In the genomic region with DNA sequence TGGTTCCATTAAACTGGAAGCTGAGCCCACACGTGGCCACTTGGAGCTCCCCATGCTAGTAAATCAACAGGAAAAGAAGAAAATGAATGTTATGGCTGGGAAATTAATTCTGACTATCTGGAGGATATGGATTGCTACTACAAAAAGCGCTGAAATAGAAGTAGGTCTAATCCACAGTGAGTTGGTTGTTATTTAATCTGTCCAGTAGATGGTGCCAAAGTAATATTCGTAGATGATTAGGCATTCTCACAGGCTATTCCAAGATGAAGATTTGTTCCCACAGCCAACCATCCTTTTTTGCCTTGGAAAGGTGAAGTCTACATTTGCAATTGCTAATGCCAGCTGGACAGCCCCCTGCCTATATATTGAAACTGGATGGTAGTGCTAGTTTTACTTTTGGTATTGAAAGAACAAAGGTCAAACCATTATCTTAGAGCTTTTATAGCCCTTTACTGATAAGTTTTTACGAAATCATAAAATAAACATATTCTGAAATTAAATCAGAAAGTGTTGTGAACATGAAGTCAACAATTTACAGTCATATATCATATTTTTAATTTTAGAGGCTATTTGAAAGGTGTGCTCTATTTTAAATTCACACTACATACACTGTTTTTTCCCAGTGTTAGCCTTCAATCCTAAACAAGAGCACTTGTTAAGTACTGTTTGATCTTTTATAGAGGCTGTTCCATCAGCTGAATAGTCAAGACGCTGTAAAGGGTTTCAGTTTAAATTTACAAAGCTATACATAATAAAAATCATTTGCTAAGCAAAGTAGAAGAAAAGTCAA, we compare ENCODE assay signal across 9 cellular contexts. TPM values are rescaled to one million over a fixed set of nuclear protein-coding genes. Genes with fewer than 3 reads are reported as not detected.
A peak's percentile ranks its signal among the peaks of the same experiment; 100 is the strongest.
DNase-seq lines count a peak whose midpoint lies in the region; ATAC-seq, FAIRE-seq and TF ChIP-seq lines count a peak whose summit lies in the region.
"Had no signal": no experiment of that assay in that cellular context is flagged by ENCODE, and none has a peak within 500 bp of the region (broad histone marks: within the 10 kb centered on the region; RNA-seq: fewer than 3 reads in every experiment).

No MANE protein-coding gene starts in this region.

- TF ChIP-seq POLR2A in uterus (IDR thresholded peaks at IDR 0.05), result no peak

- H3K9me3 ChIP-seq in uterus, result no peaks in the 10 kb centered on the region

- H3K36me3 ChIP-seq in bronchial epithelial cell (ENCODE audit: control insufficient read depth, insufficient read depth, low read length) (no peaks in the 10 kb centered on the region), uterus (no peaks in the 10 kb centered on the region)

- H3K27me3 ChIP-seq in bronchial epithelial cell (ENCODE audit: control insufficient read depth, insufficient read depth, low read length) (no peaks in the 10 kb centered on the region), uterus (no peaks in the 10 kb centered on the region)

- H3K4me1 ChIP-seq in uterus, result no peaks in the 10 kb centered on the region

- intact Hi-C loops in uterus (cut with DNase I; ENCODE audit: low total_unique reads), result no loop called here

- peak; percentile 49 for TF ChIP-seq CTCF in bronchial epithelial cell (IDR thresholded peaks at IDR 0.05; ENCODE audit: insufficient read depth, low read length, severe bottlenecking)
- TF ChIP-seq CTCF in uterus (IDR thresholded peaks at IDR 0.05), result peak; percentile 50 to 57 (median 54)

- H3K4me3 ChIP-seq in bronchial epithelial cell (ENCODE audit: low read depth, low read length) (no peak overlapping the region), uterus (no peak overlapping the region)

- H3K27ac ChIP-seq in uterus, result no peak overlapping the region

- no peak for FAIRE-seq in bronchial epithelial cell (lab: Jason Lieb, UNC)

- ATAC-seq in HG02678 (IDR thresholded peaks at IDR 0.05; ENCODE audit: unreplicated experiment) (peak; percentile 61), left lobe of liver (peak; percentile 96), GM19455 (IDR thresholded peaks at IDR 0.05; ENCODE audit: unreplicated experiment) (no peak), GM18873 (IDR thresholded peaks at IDR 0.05; ENCODE audit: low FRiP score, unreplicated experiment) (no peak)

- DNase-seq in ELR (ENCODE audit: low read depth) (peak; percentile 48), NCI-H446 treated with DMSO at 0.1 percent for 48 hours (lab: John Stamatoyannopoulos, UW) (peak; percentile 19), bronchial epithelial cell (ENCODE audit: low read depth) (peak; percentile 68), left lobe of liver (ENCODE audit: low spot score) (no peak), uterus (no peak)
- DNase-seq: activated B cell treated with CpG ODN at 0.5 μM for 24 hours had no signal

RNA-seq across cellular contexts. Expression of a gene that starts 43.9 kb away (rescaled TPM):
- total RNA-seq in bronchial epithelial cell (0.26 and 0.51 TPM in 2 replicates), left lobe of liver (not detected), uterus (1 to 10 TPM in 3 of 4 donors, not detected in 1; 7.0 to 8.2 (median 8.1) TPM)

RNA-seq across cellular contexts. Expression of a gene that starts 49.1 kb away (rescaled TPM):
- total RNA-seq in bronchial epithelial cell (not detected in 2 replicates), left lobe of liver (not detected), uterus (not detected)
- total RNA-seq: activated B cell treated with CpG ODN at 0.5 μM for 24 hours had no signal

Comparison
In these comparisons a context has a peak if more than half of its experiments do, and no peak if none do; other contexts are left out.
1. DNase-seq: peak in ELR (single experiment), NCI-H446 treated with DMSO at 0.1 percent for 48 hours (single experiment) and bronchial epithelial cell (single experiment); none in left lobe of liver (single experiment) and uterus (0 of 2).
2. ATAC-seq: peak in HG02678 (single experiment) and left lobe of liver (single experiment); none in GM19455 (single experiment) and GM18873 (single experiment).